In genomic region chr12:6962285-6963015, GRCh38 we compare ENCODE assay signal across 8 cellular contexts.
DNase-seq lines count a peak whose midpoint lies in the region; ATAC-seq lines count a peak whose summit lies in the region.

No MANE protein-coding gene starts in this region.

- H3K4me1 ChIP-seq in ES-I3 (ENCODE audit: insufficient read depth, low read length) (peaks cover 15% of the 10 kb centered on the region; the same call in 1 of the 2 replicates), muscle layer of colon (ENCODE audit: insufficient read depth, low read length) (peaks cover 31% of the 10 kb centered on the region)

- no peaks in the 10 kb centered on the region for H3K27me3 Mint-ChIP-seq in central memory CD8-positive, alpha-beta T cell

- peak overlapping the region; percentile 51 for H3K27ac ChIP-seq in muscle layer of colon (ENCODE audit: low read depth, low read length)

- H3K27ac Mint-ChIP-seq in central memory CD8-positive, alpha-beta T cell (ENCODE audit: low read depth): peak overlapping the region; percentile 99

- H3K9ac ChIP-seq in ES-I3 (ENCODE audit: low read depth, low read length) (peak overlapping the region; percentile 74), muscle layer of colon (ENCODE audit: low read length) (no peak overlapping the region)

- DNase-seq in NCI-H2029 (lab: John Stamatoyannopoulos, UW) (peak; percentile 93), dedifferentiated amniotic fluid mesenchymal stem cell (ENCODE audit: extremely low spot score) (no peak)
- no peak for DNase-seq in central memory CD8-positive, alpha-beta T cell (ENCODE audit: low spot score in 2 of 2)
- no peak for DNase-seq in stimulated activated CD8-positive, alpha-beta memory T cell treated with anti-CD3 and anti-CD28 coated beads, Interleukin-4, amount 100 ng/mL, for 48 hours

- H3K27me3 ChIP-seq in muscle layer of colon (ENCODE audit: control insufficient read depth in 1 of 2, insufficient read depth in 2 of 2, low read length in 2 of 2): no peaks in the 10 kb centered on the region

- H3K4me3 ChIP-seq in muscle layer of colon (ENCODE audit: low read depth in 1 of 2, low read length in 2 of 2): no peak overlapping the region

- H3K4me3 Mint-ChIP-seq in central memory CD8-positive, alpha-beta T cell: no peak overlapping the region

- H3K36me3 Mint-ChIP-seq in central memory CD8-positive, alpha-beta T cell (ENCODE audit: insufficient read depth): peaks cover 60% of the 10 kb centered on the region

- peaks cover 10% of the 10 kb centered on the region for H3K36me3 ChIP-seq in ES-I3 (ENCODE audit: insufficient read depth, low read length)
- peaks cover 23% of the 10 kb centered on the region for H3K36me3 ChIP-seq in muscle layer of colon (ENCODE audit: insufficient read depth, low read length)

- ATAC-seq in central memory CD8-positive, alpha-beta T cell (replicated peaks; ENCODE audit: extremely low read depth, poor library complexity, severe bottlenecking): no peak
- ATAC-seq in GM18520 (IDR thresholded peaks at IDR 0.05; ENCODE audit: unreplicated experiment): no peak
- ATAC-seq in GM18511 (IDR thresholded peaks at IDR 0.05; ENCODE audit: unreplicated experiment): no peak

- no peaks in the 10 kb centered on the region for H3K9me3 Mint-ChIP-seq in central memory CD8-positive, alpha-beta T cell

- H3K4me1 Mint-ChIP-seq in central memory CD8-positive, alpha-beta T cell: peaks cover 56% of the 10 kb centered on the region

- H3K9me3 ChIP-seq in ES-I3 (ENCODE audit: control insufficient read depth, insufficient read depth, low read length) (no peaks in the 10 kb centered on the region), muscle layer of colon (ENCODE audit: low read length) (no peaks in the 10 kb centered on the region)
